ENCODE assay signal across 22 cellular contexts in genomic region chr10:125216897-125217296, GRCh38. TPM values are rescaled to one million over a fixed set of nuclear protein-coding genes. Genes with fewer than 3 reads are reported as not detected.
"Had no signal": no experiment of that assay in that cellular context is flagged by ENCODE, and none has a peak within 500 bp of the region (broad histone marks: within the 10 kb centered on the region; RNA-seq: fewer than 3 reads in every experiment).

No MANE protein-coding gene starts in this region.

- H3K4me2 ChIP-seq: KMS-11 had no signal

- FAIRE-seq: HepG2, RCC 7860 had no signal

- H3K27ac ChIP-seq: KMS-11, SJSA1, SK-N-MC had no signal

- H3K4me3 ChIP-seq: SJSA1, SK-N-MC had no signal

- H3K9me3 ChIP-seq: SJSA1 had no signal

- ATAC-seq: HepG2 had no signal

- H3K9ac ChIP-seq: KMS-11 had no signal

- DNase-seq: IMR-90, Kasumi-1, MM.1S, NCI-H1092 treated with DMSO at 0.1 percent for 48 hours, NCI-H1436, NCI-H187, NCI-H2029, NCI-H2081 treated with DMSO at 0.1 percent for 48 hours, NCI-H2171, NCI-H226, NCI-H446, NCI-H510A, NCI-H524 treated with DMSO at 0.1 percent for 48 hours, NCI-H774, Right ventricle myocardium superior, RPMI8226, SIG-M5 had no signal

- H3K36me3 ChIP-seq: SJSA1 had no signal

- H3K4me1 ChIP-seq: SJSA1 had no signal

RNA-seq across cellular contexts. Expression of gene CTBP2, which starts 56.5 kb away (rescaled TPM):
- total RNA-seq: HepG2 had no signal
